ENCODE assay signal across 8 cellular contexts in genomic region chr18:49858309-49859005, GRCh38. TPM values are rescaled to one million over a fixed set of nuclear protein-coding genes. Genes with fewer than 3 reads are reported as not detected.
DNase-seq lines count a peak whose midpoint lies in the region; ATAC-seq lines count a peak whose summit lies in the region.

No MANE protein-coding gene starts in this region.

- H3K9me3 ChIP-seq in Karpas-422 (ENCODE audit: low read length) (no peaks in the 10 kb centered on the region), SK-N-MC (ENCODE audit: low read depth, low read length) (no peaks in the 10 kb centered on the region)

- H3K27me3 ChIP-seq in Karpas-422 (ENCODE audit: low read length) = no peaks in the 10 kb centered on the region

- H3K4me2 ChIP-seq in Karpas-422 (ENCODE audit: low read depth, low read length, poor library complexity, severe bottlenecking) = no peak overlapping the region

- H2AFZ ChIP-seq in Karpas-422 (ENCODE audit: low read length) = no peak overlapping the region

- H3K27ac ChIP-seq in Karpas-422 (ENCODE audit: low read length) (no peak overlapping the region), SK-N-MC (no peak overlapping the region)

- H3K9ac ChIP-seq in Karpas-422 (ENCODE audit: low read length) = no peak overlapping the region
- no peak overlapping the region for H3K9ac ChIP-seq in SK-N-MC (ENCODE audit: insufficient read length)

- peak; percentile 49 to 56 for ATAC-seq in activated naive CD4-positive, alpha-beta T cell treated with anti-CD3 and anti-CD28 coated beads, Interleukin-2, amount 50 U/mL, for 72 hours
- no peak for ATAC-seq in GM18909 (IDR thresholded peaks at IDR 0.05; ENCODE audit: poor library complexity, unreplicated experiment)
- no peak for ATAC-seq in GM18870 (IDR thresholded peaks at IDR 0.05; ENCODE audit: unreplicated experiment)

- H3K4me3 ChIP-seq in Karpas-422 (ENCODE audit: low read length) (no peak overlapping the region), SK-N-MC (no peak overlapping the region)

- H3K9me2 ChIP-seq in Karpas-422 (replicated peaks; ENCODE audit: insufficient read depth, low read length) = no peaks in the 10 kb centered on the region

- no peaks in the 10 kb centered on the region for H3K9me3 Mint-ChIP-seq in activated naive CD4-positive, alpha-beta T cell treated with anti-CD3 and anti-CD28 coated beads, Interleukin-2, amount 50 U/mL, for 72 hours

- no peaks in the 10 kb centered on the region for H3K36me3 ChIP-seq in Karpas-422 (ENCODE audit: insufficient read depth, low read length)
- H3K36me3 ChIP-seq in SK-N-MC (ENCODE audit: insufficient read depth, low read length) = no peaks in the 10 kb centered on the region

- intact Hi-C loops in head of caudate nucleus (cut with DNase I) (loop anchor here (5.0 kb wide), 2 partner anchors 301 to 346 kb away; no protein-coding TSS in a partner anchor), posterior cingulate gyrus (cut with DNase I) (loop anchor here (1.0 to 10.0 kb wide), 3 partner anchors 74 to 348 kb away; no protein-coding TSS in a partner anchor)

- H3K79me2 ChIP-seq in Karpas-422 (ENCODE audit: low read length) = no peaks in the 10 kb centered on the region

- no peaks in the 10 kb centered on the region for H4K20me1 ChIP-seq in Karpas-422 (ENCODE audit: insufficient read depth, low read depth, low read length)

- H3K36me3 Mint-ChIP-seq in activated naive CD4-positive, alpha-beta T cell treated with anti-CD3 and anti-CD28 coated beads, Interleukin-2, amount 50 U/mL, for 72 hours = no peaks in the 10 kb centered on the region

- DNase-seq in DMS53 treated with DMSO at 0.1 percent for 48 hours (lab: John Stamatoyannopoulos, UW; ENCODE audit: unreplicated experiment) = peak; percentile 83
- DNase-seq in Karpas-422 = peak; percentile 83
- DNase-seq in SK-N-MC (ENCODE audit: low read depth, low spot score) = peak; percentile 16
- peak in 1 of 2 donors; percentile 73 for DNase-seq in activated naive CD4-positive, alpha-beta T cell treated with anti-CD3 and anti-CD28 coated beads, Interleukin-2, amount 50 U/mL, for 72 hours (ENCODE audit: low spot score in 2 of 2)
- DNase-seq in head of caudate nucleus = peak in 41 of 42 donors; percentile 36 to 89 (median 73)
- DNase-seq in posterior cingulate gyrus = peak in 8 of 10 donors; percentile 56 to 94 (median 74)

- no peaks in the 10 kb centered on the region for H3K4me1 ChIP-seq in Karpas-422 (ENCODE audit: low read length)

- no peak overlapping the region for H3K27ac Mint-ChIP-seq in activated naive CD4-positive, alpha-beta T cell treated with anti-CD3 and anti-CD28 coated beads, Interleukin-2, amount 50 U/mL, for 72 hours

RNA-seq across cellular contexts. Expression of gene ACAA2, which starts 45.1 kb away (rescaled TPM):
- 46.9 and 54.4 TPM in 2 replicates for total RNA-seq in Karpas-422 (2014; rRNA removed; shearing (Covaris generic); ENCODE audit: low replicate concordance)
- total RNA-seq in activated naive CD4-positive, alpha-beta T cell treated with anti-CD3 and anti-CD28 coated beads, Interleukin-2, amount 50 U/mL, for 72 hours = 10 to 100 TPM; 47.0 to 86.9 TPM

Comparison
In these comparisons a context has a peak if more than half of its experiments do, and no peak if none do; other contexts are left out.
1. ATAC-seq: peak in activated naive CD4-positive, alpha-beta T cell treated with anti-CD3 and anti-CD28 coated beads, Interleukin-2, amount 50 U/mL, for 72 hours (2 of 2); none in GM18909 (single experiment) and GM18870 (single experiment).